8 cellular contexts compared by ENCODE assay signal in genomic region chr6:34236423-34237315, GRCh38. TPM values are rescaled to one million over a fixed set of nuclear protein-coding genes. Genes with fewer than 3 reads are reported as not detected.
DNase-seq lines count a peak whose midpoint lies in the region; ATAC-seq, FAIRE-seq and TF ChIP-seq lines count a peak whose summit lies in the region.

A gene with protein sequence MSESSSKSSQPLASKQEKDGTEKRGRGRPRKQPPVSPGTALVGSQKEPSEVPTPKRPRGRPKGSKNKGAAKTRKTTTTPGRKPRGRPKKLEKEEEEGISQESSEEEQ (plus strand): TSS chr6:34236873. CDS start chr6:34240781, 3,908 bp downstream.

- dilution Hi-C loops in keratinocyte (cut with MboI; ENCODE audit: extremely low pct_ligation_motif_present, low sequenced_read_pairs) = no loop called here

- no peaks in the 10 kb centered on the region for H3K27me3 ChIP-seq in keratinocyte (ENCODE audit: control insufficient read depth, extremely low read depth, insufficient read depth, low read length)

- in situ Hi-C loops in ACHN (cut with HindIII; ENCODE audit: low pct_ligation_motif_present, low pct_unique_long_range_greater_than_20kb, low sequenced_read_pairs) = no loop called here

- H3K27ac ChIP-seq in keratinocyte (ENCODE audit: control insufficient read depth, insufficient read depth, low read length) = peak within 1 kb of the TSS; percentile 83

- peaks cover 40% of the 10 kb centered on the region for H3K4me1 ChIP-seq in keratinocyte (ENCODE audit: control insufficient read depth, extremely low read depth, insufficient read depth, low read length)

- peaks cover 4% of the 10 kb centered on the region for H3K9me1 ChIP-seq in keratinocyte (ENCODE audit: control insufficient read depth, extremely low read depth, insufficient read depth, low read length)

- peak; percentile 67 for ATAC-seq in GM18909 (IDR thresholded peaks at IDR 0.05; ENCODE audit: poor library complexity, unreplicated experiment)
- peak; percentile 49 for ATAC-seq in HG03139 (IDR thresholded peaks at IDR 0.05; ENCODE audit: unreplicated experiment)

- H3K4me2 ChIP-seq in keratinocyte (ENCODE audit: control insufficient read depth, extremely low read depth, insufficient read depth, low read depth, low read length) = peak within 1 kb of the TSS; percentile 97

- peak within 1 kb of the TSS; percentile 82 to 94 (median 90) for H3K4me3 ChIP-seq in keratinocyte (ENCODE audit: control insufficient read depth in 2 of 3, extremely low read depth in 1 of 3, insufficient read depth in 2 of 3, low read depth in 1 of 3, low read length in 3 of 3)

- DNase-seq in ACHN (peak; percentile 82), NCI-H226 (peak; percentile 89), keratinocyte (ENCODE audit: low read depth, low spot score) (no peak)
- DNase-seq in activated CD4-positive, CD25-positive, alpha-beta regulatory T cell treated with anti-CD3 and anti-CD28 coated beads, Interleukin-2, amount 50 U/mL, for 16 hours (ENCODE audit: low read depth, low spot score) = peak; percentile 75
- peak; percentile 83 for DNase-seq in central memory CD4-positive, alpha-beta T cell
- peak; percentile 79 to 92 for DNase-seq in stimulated activated CD4-positive, alpha-beta T cell treated with anti-CD3 and anti-CD28 coated beads, Interleukin-15, amount 100 ng/mL, for 1 hour (ENCODE audit: low read depth in 1 of 2, low spot score in 1 of 2)

- H3K9ac ChIP-seq in keratinocyte (ENCODE audit: control insufficient read depth, extremely low read depth, insufficient read depth, low read length) = peak within 1 kb of the TSS; percentile 88

- peaks cover 9 to 23% of the 10 kb centered on the region in 2 experiments for H3K36me3 ChIP-seq in keratinocyte (ENCODE audit: control insufficient read depth in 2 of 2, extremely low read depth in 1 of 2, insufficient read depth in 2 of 2, low read length in 2 of 2)

- peaks cover 37% of the 10 kb centered on the region for H3K79me2 ChIP-seq in keratinocyte (ENCODE audit: control insufficient read depth, insufficient read depth, low read length)

- H2AFZ ChIP-seq in keratinocyte (ENCODE audit: control insufficient read depth, low read length) = no peak within 1 kb of the TSS

- no peak for FAIRE-seq in keratinocyte (lab: Jason Lieb, UNC)

- TF ChIP-seq CTCF in keratinocyte (optimal IDR thresholded peaks at IDR 0.05 in 1 of 3, IDR thresholded peaks at IDR 0.05 in 1 of 3, conservative IDR thresholded peaks at IDR 0.05 in 1 of 3; ENCODE audit: extremely low read depth in 1 of 3, insufficient read depth in 2 of 3, low read length in 3 of 3) = no peak

- H3K9me3 ChIP-seq in keratinocyte (ENCODE audit: control insufficient read depth, low read depth, low read length) = no peaks in the 10 kb centered on the region

- H4K20me1 ChIP-seq in keratinocyte (ENCODE audit: control insufficient read depth, extremely low read depth, insufficient read depth, low read length) = peaks cover 8% of the 10 kb centered on the region

RNA-seq across cellular contexts. Expression of the gene that starts here (rescaled TPM):
- polyA plus RNA-seq in keratinocyte = 69.1 to 185 TPM (median 160 TPM) in 3 replicates
- 30.9 TPM for polyA plus RNA-seq in keratinocyte (2011; ENCODE audit: low read depth)
- 90.8 and 179 TPM in 2 replicates for polyA plus RNA-seq in keratinocyte (2011; cell fraction: cytosol; rRNA removed)
- 43.3 and 58.2 TPM in 2 replicates for polyA plus RNA-seq in keratinocyte (2011; cell fraction: nucleus; rRNA removed)
- polyA plus RNA-seq in keratinocyte (2012; ENCODE audit: low replicate concordance) = 162 and 664 TPM in 2 replicates
- 60.7 to 714 TPM (median 117 TPM) in 3 replicates for polyA minus RNA-seq in keratinocyte
- polyA minus RNA-seq in keratinocyte (2011; cell fraction: cytosol; rRNA and poly(A)+ RNA removed) = 186 TPM
- polyA minus RNA-seq in keratinocyte (2011; cell fraction: nucleus; rRNA and poly(A)+ RNA removed) = 21.0 and 28.2 TPM in 2 replicates
